Comparison of ENCODE assay signal across 10 cellular contexts in the genomic region with DNA sequence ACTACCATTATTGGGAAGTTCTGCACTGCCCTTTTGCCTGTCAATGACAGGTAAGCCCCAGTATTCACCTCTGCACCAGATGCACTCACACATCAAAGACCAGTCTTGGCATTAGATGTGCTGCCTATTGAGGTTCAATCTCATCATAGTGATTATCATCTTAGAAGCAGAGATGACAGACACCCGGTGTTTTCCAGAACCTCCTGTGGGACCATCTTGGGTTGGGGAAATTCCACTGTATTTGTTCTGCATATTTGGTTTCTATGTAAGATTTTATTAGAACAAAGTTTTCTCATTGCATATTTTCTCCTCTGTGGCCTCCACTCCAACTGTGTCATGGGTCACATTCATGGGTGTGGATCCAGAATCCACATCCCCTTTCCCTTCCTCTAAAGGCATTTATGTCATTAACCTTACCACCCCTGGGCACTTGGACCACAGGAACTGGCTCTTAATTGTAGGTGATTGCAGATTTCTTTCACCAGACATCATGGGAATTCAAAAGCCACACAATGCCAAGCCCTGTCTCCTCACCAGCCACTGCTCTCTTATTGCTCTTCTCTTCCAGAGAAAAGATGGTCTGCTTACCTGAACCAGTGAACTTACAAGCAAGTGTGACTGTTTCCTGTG. TPM values are rescaled to one million over a fixed set of nuclear protein-coding genes. Genes with fewer than 3 reads are reported as not detected.
DNase-seq lines count a peak whose midpoint lies in the region; ATAC-seq and TF ChIP-seq lines count a peak whose summit lies in the region.
"Had no signal": no experiment of that assay in that cellular context is flagged by ENCODE, and none has a peak within 500 bp of the region (broad histone marks: within the 10 kb centered on the region; RNA-seq: fewer than 3 reads in every experiment).

No MANE protein-coding gene starts in this region.

- no peaks in the 10 kb centered on the region for H3K9me3 Mint-ChIP-seq in activated T-cell treated with anti-CD3 and anti-CD28 coated beads, Interleukin-2, amount 50 U/mL, for 4 hours

- H3K4me3 Mint-ChIP-seq in activated T-cell treated with anti-CD3 and anti-CD28 coated beads, Interleukin-2, amount 50 U/mL, for 4 hours = no peak overlapping the region
- H3K4me3 Mint-ChIP-seq: nephron had no signal

- intact Hi-C loops in left colon (cut with DNase I, micrococcal nuclease) = no loop called here

- H3K4me1 ChIP-seq in effector memory CD4-positive, alpha-beta T cell (ENCODE audit: control insufficient read depth, insufficient read depth, low read length, poor library complexity, severe bottlenecking) = peaks cover 3% of the 10 kb centered on the region
- peaks cover 47 to 61% of the 10 kb centered on the region in 2 donors for H3K4me1 ChIP-seq in thoracic aorta (ENCODE audit: control insufficient read depth in 1 of 2, low read depth in 2 of 2)

- H3K9me3 ChIP-seq in effector memory CD4-positive, alpha-beta T cell (ENCODE audit: control insufficient read depth, low read length) = no peaks in the 10 kb centered on the region
- no peaks in the 10 kb centered on the region for H3K9me3 ChIP-seq in thoracic aorta

- peaks cover 6% of the 10 kb centered on the region for H3K27me3 Mint-ChIP-seq in activated T-cell treated with anti-CD3 and anti-CD28 coated beads, Interleukin-2, amount 50 U/mL, for 4 hours (ENCODE audit: low read depth)

- no peak for DNase-seq in activated T-cell treated with anti-CD3 and anti-CD28 coated beads, Interleukin-2, amount 50 U/mL, for 4 hours
- DNase-seq in activated T-cell treated with anti-CD3 and anti-CD28 coated beads for 4 hours (no peak), thoracic aorta (ENCODE audit: low spot score) (no peak), left colon (no peak), NCI-H187 (lab: John Stamatoyannopoulos, UW) (no peak)
- DNase-seq in effector memory CD4-positive, alpha-beta T cell = peak in 1 of 3 donors; percentile 8
- no peak for DNase-seq in effector CD4-positive, alpha-beta T cell

- no peak for TF ChIP-seq CTCF in thoracic aorta (IDR thresholded peaks at IDR 0.05)

- H3K4me1 Mint-ChIP-seq in activated T-cell treated with anti-CD3 and anti-CD28 coated beads, Interleukin-2, amount 50 U/mL, for 4 hours (ENCODE audit: low read depth) = peaks cover 33% of the 10 kb centered on the region
- H3K4me1 Mint-ChIP-seq: nephron had no signal

- no peaks in the 10 kb centered on the region for H3K27me3 ChIP-seq in effector memory CD4-positive, alpha-beta T cell (replicated peaks; ENCODE audit: control insufficient read depth, insufficient read depth, low read length, poor library complexity, severe bottlenecking)
- no peaks in the 10 kb centered on the region for H3K27me3 ChIP-seq in thoracic aorta (replicated peaks; ENCODE audit: insufficient read depth)
- H3K27me3 ChIP-seq: cardiac muscle cell had no signal

- H3K27ac ChIP-seq in effector memory CD4-positive, alpha-beta T cell (ENCODE audit: insufficient read depth, low read length, poor library complexity, severe bottlenecking) = peak overlapping the region; percentile 19
- peak overlapping the region; percentile 31 to 68 for H3K27ac ChIP-seq in thoracic aorta
- H3K27ac ChIP-seq: cardiac muscle cell had no signal

- no peak overlapping the region for H3K4me3 ChIP-seq in effector memory CD4-positive, alpha-beta T cell (ENCODE audit: insufficient read depth, low read depth, low read length, poor library complexity, severe bottlenecking)
- no peak overlapping the region for H3K4me3 ChIP-seq in thoracic aorta
- H3K4me3 ChIP-seq: cardiac muscle cell had no signal

- ATAC-seq in activated T-cell treated with anti-CD3 and anti-CD28 coated beads, Interleukin-2, amount 50 U/mL, for 4 hours = peak; percentile 54 to 56
- ATAC-seq in HG03045 (IDR thresholded peaks at IDR 0.05; ENCODE audit: unreplicated experiment) (peak; percentile 23), thoracic aorta (ENCODE audit: insufficient number of reproducible peaks, low FRiP score, low read depth) (no peak), left colon (no peak)

- H3K36me3 ChIP-seq in effector memory CD4-positive, alpha-beta T cell (ENCODE audit: control insufficient read depth, insufficient read depth, low read length) = no peaks in the 10 kb centered on the region
- no peaks in the 10 kb centered on the region for H3K36me3 ChIP-seq in thoracic aorta
- H3K36me3 ChIP-seq: cardiac muscle cell had no signal

- H3K36me3 Mint-ChIP-seq in activated T-cell treated with anti-CD3 and anti-CD28 coated beads, Interleukin-2, amount 50 U/mL, for 4 hours (ENCODE audit: insufficient read depth) = no peaks in the 10 kb centered on the region

RNA-seq across cellular contexts. Expression of a gene that starts 31.2 kb away (rescaled TPM):
- not detected for total RNA-seq in activated T-cell treated with anti-CD3 and anti-CD28 coated beads, Interleukin-2, amount 50 U/mL, for 4 hours
- 10 to 100 TPM in 1 of 2 donors, 1 to 10 TPM in 1; 4.9 to 20.8 TPM for total RNA-seq in thoracic aorta
- total RNA-seq in left colon = 1 to 10 TPM; 1.3 to 1.9 TPM
- total RNA-seq: cardiac muscle cell had no signal

RNA-seq across cellular contexts. Expression of a gene that starts 31.5 kb away (rescaled TPM):
- 1 to 10 TPM in 2 of 3 donors, under 1 TPM in 1; 0.84 to 2.3 (median 2.0) TPM for total RNA-seq in activated T-cell treated with anti-CD3 and anti-CD28 coated beads, Interleukin-2, amount 50 U/mL, for 4 hours
- total RNA-seq in thoracic aorta (10 to 100 TPM; 13.3 to 35.2 TPM), left colon (10 to 100 TPM in 1 of 2 donors, 1 to 10 TPM in 1; 1.1 to 13.9 TPM)

RNA-seq across cellular contexts. Expression of a gene that starts 48.3 kb away (rescaled TPM):
- 100 to 1,000 TPM in 2 of 3 donors, 10 to 100 TPM in 1; 94.7 to 118 (median 106) TPM for total RNA-seq in activated T-cell treated with anti-CD3 and anti-CD28 coated beads, Interleukin-2, amount 50 U/mL, for 4 hours
- total RNA-seq in thoracic aorta = 10 to 100 TPM; 15.2 to 51.3 TPM
- total RNA-seq in left colon = 10 to 100 TPM; 46.0 to 56.8 TPM

RNA-seq across cellular contexts. Expression of a gene that starts 49.6 kb away (rescaled TPM):
- 1 to 10 TPM; 1.6 to 3.3 (median 2.5) TPM for total RNA-seq in activated T-cell treated with anti-CD3 and anti-CD28 coated beads, Interleukin-2, amount 50 U/mL, for 4 hours
- total RNA-seq in thoracic aorta = 10 to 100 TPM; 18.5 to 22.7 TPM
- total RNA-seq in left colon = 1 to 10 TPM; 2.3 to 2.9 TPM

Comparison
In these comparisons a context has a peak if more than half of its experiments do, and no peak if none do; other contexts are left out.
1. ATAC-seq: peak in activated T-cell treated with anti-CD3 and anti-CD28 coated beads, Interleukin-2, amount 50 U/mL, for 4 hours (2 of 2) and HG03045 (single experiment); none in thoracic aorta (single experiment) and left colon (single experiment).